ENCODE assay signal across 1 cellular context in genomic region chr7:152056621-152057274, GRCh38.
TF ChIP-seq lines count a peak whose summit lies in the region.

No MANE protein-coding gene starts in this region.

TF ChIP-seq in H1, 55 proteins besides CTCF, POLR2A, EP300 and RAD21 (continued from another document):
- TF ChIP-seq ZNF274 (IDR thresholded peaks at IDR 0.05; ENCODE audit: borderline replicate concordance, extremely low read depth, low read length) (no peak), KDM5A (IDR thresholded peaks at IDR 0.05; ENCODE audit: low read length) (no peak), CHD7 (IDR thresholded peaks at IDR 0.05; ENCODE audit: insufficient replicate concordance, low read length) (no peak)
TF ChIP-seq in H1: peak in this region for 2.
